In genomic region chr10:81428456-81429134, GRCh38 we compare ENCODE assay signal across 23 cellular contexts.
A peak's percentile ranks its signal among the peaks of the same experiment; 100 is the strongest.
DNase-seq lines count a peak whose midpoint lies in the region; ATAC-seq, FAIRE-seq and TF ChIP-seq lines count a peak whose summit lies in the region.
"Had no signal": no experiment of that assay in that cellular context is flagged by ENCODE, and none has a peak within 500 bp of the region (broad histone marks: within the 10 kb centered on the region; RNA-seq: fewer than 3 reads in every experiment).

No MANE protein-coding gene starts in this region.

- H3K4me1 Mint-ChIP-seq in T-helper 2 cell treated with Interferon-gamma antibody and Interleukin-4, amounts not matched to agents 5 μg/mL and 100 μg/mL, for 36 hours (ENCODE audit: low read depth): no peaks in the 10 kb centered on the region
- H3K4me1 Mint-ChIP-seq: B cell; CD4-positive, CD25-positive, alpha-beta regulatory T cell had no signal

- intact Hi-C loops in kidney (cut with DNase I): no loop called here
- intact Hi-C loops in right lobe of liver (cut with DNase I): no loop called here

- no peak overlapping the region for H3K27ac Mint-ChIP-seq in T-helper 2 cell treated with Interferon-gamma antibody and Interleukin-4, amounts not matched to agents 5 μg/mL and 100 μg/mL, for 36 hours
- H3K27ac Mint-ChIP-seq: B cell; CD8-positive, alpha-beta T cell; HFFc6 had no signal

- no peaks in the 10 kb centered on the region for H3K36me3 Mint-ChIP-seq in T-helper 2 cell treated with Interferon-gamma antibody and Interleukin-4, amounts not matched to agents 5 μg/mL and 100 μg/mL, for 36 hours (ENCODE audit: low read depth)
- H3K36me3 Mint-ChIP-seq: CD4-positive, CD25-positive, alpha-beta regulatory T cell; CD8-positive, alpha-beta T cell had no signal

- ATAC-seq in right lobe of liver: peak; percentile 73 to 90 (median 81)
- ATAC-seq in HG03280 (IDR thresholded peaks at IDR 0.05; ENCODE audit: unreplicated experiment): no peak
- ATAC-seq: CD8-positive, alpha-beta T cell had no signal

- TF ChIP-seq CTCF in kidney (IDR thresholded peaks at IDR 0.05; ENCODE audit: borderline replicate concordance, extremely low read depth, insufficient read depth) (no peak), right lobe of liver (IDR thresholded peaks at IDR 0.05) (no peak)

- H3K4me3 ChIP-seq in kidney (ENCODE audit: low read length in 2 of 2): peak overlapping the region in 1 of 2 donors; percentile 28
- no peak overlapping the region for H3K4me3 ChIP-seq in right lobe of liver
- H3K4me3 ChIP-seq: BLaER1, HAP-1 had no signal

- H3K9me3 Mint-ChIP-seq in T-helper 2 cell treated with Interferon-gamma antibody and Interleukin-4, amounts not matched to agents 5 μg/mL and 100 μg/mL, for 36 hours: no peaks in the 10 kb centered on the region

- no peak overlapping the region for H3K4me3 Mint-ChIP-seq in T-helper 2 cell treated with Interferon-gamma antibody and Interleukin-4, amounts not matched to agents 5 μg/mL and 100 μg/mL, for 36 hours
- H3K4me3 Mint-ChIP-seq: B cell; CD4-positive, CD25-positive, alpha-beta regulatory T cell; CD8-positive, alpha-beta T cell; HFFc6 had no signal

- H3K9me3 ChIP-seq in kidney (ENCODE audit: control insufficient read depth in 1 of 2, low read length in 2 of 2) (no peaks in the 10 kb centered on the region), right lobe of liver (no peaks in the 10 kb centered on the region)
- H3K9me3 ChIP-seq: BLaER1, HAP-1 had no signal

- no peaks in the 10 kb centered on the region for H3K27me3 ChIP-seq in right lobe of liver
- H3K27me3 ChIP-seq: BLaER1 had no signal

- H3K4me1 ChIP-seq in kidney (ENCODE audit: control insufficient read depth in 1 of 2, insufficient read depth in 1 of 2, low read depth in 1 of 2, low read length in 2 of 2): no peaks in the 10 kb centered on the region
- H3K4me1 ChIP-seq in right lobe of liver: no peaks in the 10 kb centered on the region
- H3K4me1 ChIP-seq: BLaER1, HAP-1 had no signal

- no peak overlapping the region for H3K27ac ChIP-seq in kidney (ENCODE audit: low read depth in 2 of 2, low read length in 2 of 2)
- H3K27ac ChIP-seq in right lobe of liver: no peak overlapping the region
- H3K27ac ChIP-seq: 22Rv1, BLaER1, C4-2B had no signal

- H3K36me3 ChIP-seq in kidney (ENCODE audit: control insufficient read depth in 1 of 2, insufficient read depth in 2 of 2, low read length in 2 of 2): no peaks in the 10 kb centered on the region
- no peaks in the 10 kb centered on the region for H3K36me3 ChIP-seq in right lobe of liver
- H3K36me3 ChIP-seq: BLaER1, HAP-1 had no signal

- FAIRE-seq in kidney (lab: Jason Lieb, UNC): peak; percentile 80
- FAIRE-seq: A204.1, D721Med, G401.6, GM12892, H54 had no signal

- DNase-seq in DMS 273 (lab: John Stamatoyannopoulos, UW; ENCODE audit: unreplicated experiment): peak; percentile 39
- DNase-seq in DMS 273 treated with DMSO at 0.1 percent for 48 hours (lab: John Stamatoyannopoulos, UW): no peak
- DNase-seq in kidney: no peak
- DNase-seq in right lobe of liver: no peak
- no peak for DNase-seq in NCI-H446 treated with DMSO at 0.1 percent for 48 hours (lab: John Stamatoyannopoulos, UW)
- no peak for DNase-seq in T-helper 2 cell treated with Interferon-gamma antibody and Interleukin-4, amounts not matched to agents 5 μg/mL and 100 μg/mL, for 36 hours (ENCODE audit: low spot score)
- DNase-seq: CD4-positive, CD25-positive, alpha-beta regulatory T cell; CD8-positive, alpha-beta T cell; DMS153; DND-41; GOT3; HFFc6 had no signal

- TF ChIP-seq POLR2A in right lobe of liver (IDR thresholded peaks at IDR 0.05): no peak

- no peaks in the 10 kb centered on the region for H3K27me3 Mint-ChIP-seq in T-helper 2 cell treated with Interferon-gamma antibody and Interleukin-4, amounts not matched to agents 5 μg/mL and 100 μg/mL, for 36 hours (ENCODE audit: low read depth)
- H3K27me3 Mint-ChIP-seq: B cell; CD4-positive, CD25-positive, alpha-beta regulatory T cell had no signal

- no peak overlapping the region for H3K9ac ChIP-seq in kidney (ENCODE audit: low read length in 2 of 2)
- H3K9ac ChIP-seq: BLaER1 had no signal

- WGBS in right lobe of liver (ENCODE audit: insufficient coverage, low coverage, low lambda C conversion rate, missing lambda C conversion rate): 9% methylated on average over 2 of the region's 2 CpGs
